Comparison of ENCODE assay signal across 16 cellular contexts in genomic region chr10:131905603-131906268, GRCh38. TPM values are rescaled to one million over a fixed set of nuclear protein-coding genes. Genes with fewer than 3 reads are reported as not detected.
DNase-seq lines count a peak whose midpoint lies in the region; FAIRE-seq and TF ChIP-seq lines count a peak whose summit lies in the region.
"Had no signal": no experiment of that assay in that cellular context is flagged by ENCODE, and none has a peak within 500 bp of the region (broad histone marks: within the 10 kb centered on the region; RNA-seq: fewer than 3 reads in every experiment).

No MANE protein-coding gene starts in this region.

- no peaks in the 10 kb centered on the region for H3K27me3 Mint-ChIP-seq in activated naive CD4-positive, alpha-beta T cell treated with anti-CD3 and anti-CD28 coated beads for 36 hours (ENCODE audit: low read depth)
- H3K27me3 Mint-ChIP-seq in chondrocyte (ENCODE audit: low read depth) (no peaks in the 10 kb centered on the region), progenitor cell of endocrine pancreas (no peaks in the 10 kb centered on the region), osteocyte (ENCODE audit: unreplicated experiment) (no peaks in the 10 kb centered on the region)

- TF ChIP-seq CTCF in chondrocyte (IDR thresholded peaks at IDR 0.05) (no peak), progenitor cell of endocrine pancreas (IDR thresholded peaks at IDR 0.05; ENCODE audit: unreplicated experiment) (no peak), osteocyte (IDR thresholded peaks at IDR 0.05) (no peak)

- CTCF ChIA-PET in activated naive CD4-positive, alpha-beta T cell treated with anti-CD3 and anti-CD28 coated beads for 36 hours (lab: Charles Lee), result interaction anchor here (0.7 to 2.4 kb wide), 5 partner anchors 9 to 117 kb away, joined by 3 to 8 read pairs (median 5); no protein-coding TSS in a partner anchor

- no peak for FAIRE-seq in RCC 7860 (lab: Jason Lieb, UNC)
- FAIRE-seq: bronchial epithelial cell had no signal

- H3K36me3 Mint-ChIP-seq in activated naive CD4-positive, alpha-beta T cell treated with anti-CD3 and anti-CD28 coated beads for 36 hours (ENCODE audit: low read depth), result peaks cover 21% of the 10 kb centered on the region
- H3K36me3 Mint-ChIP-seq in chondrocyte (ENCODE audit: low read depth) (no peaks in the 10 kb centered on the region), progenitor cell of endocrine pancreas (ENCODE audit: insufficient read depth) (peaks cover 2% of the 10 kb centered on the region), osteocyte (ENCODE audit: unreplicated experiment) (peaks cover 7% of the 10 kb centered on the region)

- intact Hi-C loops in activated naive CD4-positive, alpha-beta T cell treated with anti-CD3 and anti-CD28 coated beads for 36 hours (cut with micrococcal nuclease), result loop anchor here (1.0 to 10.0 kb wide), 3 partner anchors 23 to 1489 kb away; partner anchors contain the start of gene MTG1

- peak overlapping the region; percentile 16 for H3K4me3 Mint-ChIP-seq in activated naive CD4-positive, alpha-beta T cell treated with anti-CD3 and anti-CD28 coated beads for 36 hours
- H3K4me3 Mint-ChIP-seq in chondrocyte (ENCODE audit: unreplicated experiment) (no peak overlapping the region), progenitor cell of endocrine pancreas (ENCODE audit: low read depth) (no peak overlapping the region), osteocyte (ENCODE audit: unreplicated experiment) (no peak overlapping the region)
- H3K4me3 Mint-ChIP-seq: HFFc6 had no signal

- peak; percentile 68 for DNase-seq in activated naive CD4-positive, alpha-beta T cell treated with anti-CD3 and anti-CD28 coated beads for 36 hours
- DNase-seq in activated naive CD4-positive, alpha-beta T cell treated with Interleukin-2 at 50 U/mL for 16 hours, result no peak
- DNase-seq in NCI-H69 (lab: John Stamatoyannopoulos, UW), result peak; percentile 14
- peak; percentile 66 for DNase-seq in chondrocyte (ENCODE audit: low spot score)
- DNase-seq in progenitor cell of endocrine pancreas (ENCODE audit: low spot score, unreplicated experiment), result no peak
- DNase-seq in RCC 7860 (ENCODE audit: low spot score), result no peak
- no peak for DNase-seq in NCI-H146 (lab: John Stamatoyannopoulos, UW)
- no peak for DNase-seq in osteocyte (ENCODE audit: extremely low spot score, unreplicated experiment)
- DNase-seq: DMS79 treated with DMSO at 0.1 percent for 48 hours; foreskin keratinocyte; HFFc6; mesendoderm; stimulated activated CD4-positive, alpha-beta T cell treated with anti-CD3 and anti-CD28 coated beads, Interleukin-12 subunit alpha, Interleukin-12 subunit beta, amount 100 ng/mL, for 4 hours; thyroid gland had no signal

- peaks cover 76% of the 10 kb centered on the region for H3K4me1 Mint-ChIP-seq in activated naive CD4-positive, alpha-beta T cell treated with anti-CD3 and anti-CD28 coated beads for 36 hours (ENCODE audit: low read depth)
- H3K4me1 Mint-ChIP-seq in chondrocyte (ENCODE audit: low read depth) (peaks cover 52% of the 10 kb centered on the region), progenitor cell of endocrine pancreas (ENCODE audit: low read depth) (peaks cover 38% of the 10 kb centered on the region), osteocyte (ENCODE audit: unreplicated experiment) (peaks cover 39% of the 10 kb centered on the region)

- peak overlapping the region; percentile 92 for H3K27ac Mint-ChIP-seq in activated naive CD4-positive, alpha-beta T cell treated with anti-CD3 and anti-CD28 coated beads for 36 hours
- no peak overlapping the region for H3K27ac Mint-ChIP-seq in chondrocyte (ENCODE audit: unreplicated experiment)
- peak overlapping the region; percentile 65 for H3K27ac Mint-ChIP-seq in progenitor cell of endocrine pancreas
- no peak overlapping the region for H3K27ac Mint-ChIP-seq in osteocyte (ENCODE audit: unreplicated experiment)
- H3K27ac Mint-ChIP-seq: HFFc6 had no signal

- no peaks in the 10 kb centered on the region for H3K9me3 Mint-ChIP-seq in activated naive CD4-positive, alpha-beta T cell treated with anti-CD3 and anti-CD28 coated beads for 36 hours
- H3K9me3 Mint-ChIP-seq in chondrocyte (ENCODE audit: low read depth), result no peaks in the 10 kb centered on the region
- H3K9me3 Mint-ChIP-seq in progenitor cell of endocrine pancreas (ENCODE audit: low read depth), result no peaks in the 10 kb centered on the region
- H3K9me3 Mint-ChIP-seq in osteocyte (ENCODE audit: unreplicated experiment), result no peaks in the 10 kb centered on the region
- H3K9me3 Mint-ChIP-seq: activated T-helper 2 cell treated with anti-CD3 and anti-CD28 coated beads, Interferon-gamma antibody, Interleukin-2, Interleukin-4, amounts not matched to agents 10 μg/mL and 5 μg/mL and 100 μg/mL, durations not matched to agents 14 hours and 24 hours and 36 hours; HFFc6 had no signal

RNA-seq across cellular contexts. Expression of gene PPP2R2D, which starts 4.9 kb away (rescaled TPM):
- total RNA-seq in activated naive CD4-positive, alpha-beta T cell treated with anti-CD3 and anti-CD28 coated beads for 36 hours, result 10 to 100 TPM; 31.5 to 34.7 TPM
- total RNA-seq in chondrocyte, result 24.3 to 27.5 TPM (median 25.1 TPM) in 3 replicates
- total RNA-seq in progenitor cell of endocrine pancreas, result 41.1 and 43.6 TPM in 2 replicates
- total RNA-seq in osteocyte, result 28.9 and 29.3 TPM in 2 replicates

Comparison
In these comparisons a context has a peak if more than half of its experiments do, and no peak if none do; other contexts are left out.
1. DNase-seq: peak in activated naive CD4-positive, alpha-beta T cell treated with anti-CD3 and anti-CD28 coated beads for 36 hours (single experiment), NCI-H69 (single experiment) and chondrocyte (single experiment); none in activated naive CD4-positive, alpha-beta T cell treated with Interleukin-2 at 50 U/mL for 16 hours (single experiment), progenitor cell of endocrine pancreas (single experiment), RCC 7860 (single experiment), NCI-H146 (single experiment) and osteocyte (single experiment).
2. H3K27ac Mint-ChIP-seq: peak in activated naive CD4-positive, alpha-beta T cell treated with anti-CD3 and anti-CD28 coated beads for 36 hours (single experiment) and progenitor cell of endocrine pancreas (single experiment); none in chondrocyte (single experiment) and osteocyte (single experiment).